Comparison of ENCODE assay signal across 26 cellular contexts in the genomic region with DNA sequence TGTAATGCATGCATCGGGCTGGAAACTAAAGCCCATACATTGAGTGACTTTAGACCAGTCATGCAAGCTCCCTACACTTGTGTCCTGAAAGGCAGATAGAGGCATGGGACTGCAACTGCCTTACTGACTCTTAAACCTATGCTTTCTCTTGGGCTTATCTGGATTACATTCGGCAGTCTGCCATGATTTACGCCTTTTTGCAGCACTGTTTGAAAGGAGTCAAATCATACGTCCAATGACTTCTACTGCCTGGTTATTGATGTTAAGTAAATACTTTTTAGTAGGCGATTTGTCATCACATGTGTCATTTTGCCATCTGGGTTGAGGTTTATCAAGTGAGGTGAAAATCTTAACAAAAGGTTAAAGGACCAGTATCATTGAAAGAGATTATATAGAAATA. TPM values are rescaled to one million over a fixed set of nuclear protein-coding genes. Genes with fewer than 3 reads are reported as not detected.
DNase-seq lines count a peak whose midpoint lies in the region; ATAC-seq and TF ChIP-seq lines count a peak whose summit lies in the region.
"Had no signal": no experiment of that assay in that cellular context is flagged by ENCODE, and none has a peak within 500 bp of the region (broad histone marks: within the 10 kb centered on the region; RNA-seq: fewer than 3 reads in every experiment).

No MANE protein-coding gene starts in this region.

- peak overlapping the region; percentile 8; the same call in 1 of the 2 replicates for H3K27ac ChIP-seq in ACC112 (ENCODE audit: low read depth, low read length)
- peak overlapping the region; percentile 13 for H3K27ac ChIP-seq in HUES48 (ENCODE audit: low read depth, low read length)
- peak overlapping the region; percentile 82 for H3K27ac ChIP-seq in brain microvascular endothelial cell
- peak overlapping the region; percentile 45 for H3K27ac ChIP-seq in neuronal stem cell (replicated peaks; ENCODE audit: low read length)
- H3K27ac ChIP-seq: HL-60, RWPE1 had no signal

- DNase-seq in brain microvascular endothelial cell (no peak), neuronal stem cell (ENCODE audit: low spot score) (no peak), Ammon's horn (ENCODE audit: low spot score) (no peak), kidney tubule cell (ENCODE audit: low spot score) (no peak)
- DNase-seq: BE2C; CD8-positive, alpha-beta memory T cell; DMS79 treated with DMSO at 0.1 percent for 48 hours; GF-D8; GOT3; HCEC 1CT; Karpas-422; NCI-H1092; NCI-H1417 treated with DMSO at 0.1 percent for 48 hours; NCI-H1694 treated with DMSO at 0.1 percent for 48 hours; NCI-H2081; NCI-H2227 treated with DMSO at 0.1 percent for 48 hours; NCI-H526 treated with DMSO at 0.1 percent for 48 hours; SIG-M5; SK-N-SH had no signal

- no peak for ATAC-seq in HG02870 (IDR thresholded peaks at IDR 0.05; ENCODE audit: unreplicated experiment)
- ATAC-seq: Panc1 had no signal

- H2AK5ac ChIP-seq in neuronal stem cell (ENCODE audit: low read depth, low read length) = no peak overlapping the region

- H2AFZ ChIP-seq in ACC112 (ENCODE audit: low read length, unreplicated experiment) = no peak overlapping the region
- no peak overlapping the region for H2AFZ ChIP-seq in neuronal stem cell (ENCODE audit: low read length)

- no peak overlapping the region for H3K18ac ChIP-seq in neuronal stem cell (ENCODE audit: low read length)

- H3K27me3 ChIP-seq in ACC112 (ENCODE audit: insufficient read depth, low read length) = no peaks in the 10 kb centered on the region
- H3K27me3 ChIP-seq in HUES48 (ENCODE audit: control insufficient read depth, insufficient read depth, low read length) = no peaks in the 10 kb centered on the region
- no peaks in the 10 kb centered on the region for H3K27me3 ChIP-seq in brain microvascular endothelial cell (replicated peaks)
- no peaks in the 10 kb centered on the region for H3K27me3 ChIP-seq in neuronal stem cell (ENCODE audit: control insufficient read depth in 3 of 3, insufficient read depth in 3 of 3, low read depth in 1 of 3, low read length in 3 of 3)
- H3K27me3 ChIP-seq: BE2C had no signal

- H3K23ac ChIP-seq in neuronal stem cell (ENCODE audit: low read depth, low read length, poor library complexity) = no peak overlapping the region

- H3K4me3 ChIP-seq in ACC112 (ENCODE audit: low read depth, low read length) (no peak overlapping the region), HUES48 (ENCODE audit: low read depth, low read length) (no peak overlapping the region), brain microvascular endothelial cell (ENCODE audit: low read depth, low read length) (no peak overlapping the region), neuronal stem cell (ENCODE audit: low read length in 2 of 2) (no peak overlapping the region)

- no peak overlapping the region for H3K4me2 ChIP-seq in neuronal stem cell (ENCODE audit: insufficient read depth, low read length, poor library complexity, severe bottlenecking)
- H3K4me2 ChIP-seq: SK-N-SH had no signal

- no peak overlapping the region for H3K9ac ChIP-seq in HUES48 (ENCODE audit: low read depth, low read length)
- no peak overlapping the region for H3K9ac ChIP-seq in neuronal stem cell (ENCODE audit: low read depth, low read length, poor library complexity)
- H3K9ac ChIP-seq: SK-N-SH had no signal

- H2BK120ac ChIP-seq in neuronal stem cell (ENCODE audit: low read depth, low read length) = no peak overlapping the region

- H3K4me1 ChIP-seq in ACC112 (ENCODE audit: control insufficient read depth, insufficient read depth, low read length, unreplicated experiment) = peaks cover 46% of the 10 kb centered on the region
- peaks cover 25% of the 10 kb centered on the region for H3K4me1 ChIP-seq in HUES48 (ENCODE audit: control insufficient read depth, insufficient read depth, low read length)
- H3K4me1 ChIP-seq in neuronal stem cell (ENCODE audit: control insufficient read depth in 2 of 2, insufficient read depth in 1 of 2, low read depth in 1 of 2, low read length in 2 of 2) = peaks cover 9 to 10% of the 10 kb centered on the region in 2 donors

- H3K9me3 ChIP-seq in HUES48 (ENCODE audit: control insufficient read depth, insufficient read depth, low read length) (no peaks in the 10 kb centered on the region), neuronal stem cell (replicated peaks in 1 of 2; ENCODE audit: control insufficient read depth in 2 of 2, insufficient read depth in 1 of 2, low read depth in 1 of 2, low read length in 2 of 2) (peaks cover 0 to 9% of the 10 kb centered on the region in 2 donors)
- H3K9me3 ChIP-seq: BE2C, SK-N-SH had no signal

- no peak overlapping the region for H3K14ac ChIP-seq in neuronal stem cell (ENCODE audit: low read length)

- no CpG with 5 or more reads among the region's 5 CpGs for WGBS in neuronal stem cell (ENCODE audit: extremely low coverage in 2 of 2, insufficient read length in 2 of 2, insufficient replicate concordance in 1 of 2), 2 donors

- in situ Hi-C loops in brain microvascular endothelial cell (cut with HindIII; ENCODE audit: low pct_ligation_motif_present, low sequenced_read_pairs) = no loop called here

- TF ChIP-seq CTCF in brain microvascular endothelial cell (IDR thresholded peaks at IDR 0.05; ENCODE audit: low read depth, low read length, missing control alignments) = no peak

- no peaks in the 10 kb centered on the region for H3K79me1 ChIP-seq in neuronal stem cell (ENCODE audit: low read depth, low read length)

- H2BK15ac ChIP-seq in neuronal stem cell (ENCODE audit: low read length) = no peak overlapping the region

- H3K36me3 ChIP-seq in ACC112 (ENCODE audit: insufficient read depth, low read length) (no peaks in the 10 kb centered on the region), HUES48 (ENCODE audit: control insufficient read depth, insufficient read depth, low read length) (no peaks in the 10 kb centered on the region), brain microvascular endothelial cell (replicated peaks) (no peaks in the 10 kb centered on the region), neuronal stem cell (replicated peaks in 1 of 2; ENCODE audit: control insufficient read depth in 2 of 2, insufficient read depth in 2 of 2, low read length in 2 of 2) (peaks cover 0 to 17% of the 10 kb centered on the region in 2 donors)
- H3K36me3 ChIP-seq: BE2C had no signal

- H3K4ac ChIP-seq in neuronal stem cell (ENCODE audit: low read length) = no peak overlapping the region

- H2BK5ac ChIP-seq in neuronal stem cell (ENCODE audit: low read length) = no peak overlapping the region

- H3K79me2 ChIP-seq in ACC112 (ENCODE audit: control insufficient read depth, insufficient read depth, low read length, unreplicated experiment) = no peaks in the 10 kb centered on the region

- H4K91ac ChIP-seq in neuronal stem cell (ENCODE audit: low read depth, low read length, poor library complexity) = no peak overlapping the region

- H2BK12ac ChIP-seq in neuronal stem cell (ENCODE audit: low read length) = no peak overlapping the region

- H4K8ac ChIP-seq in neuronal stem cell (ENCODE audit: low read depth, low read length) = no peak overlapping the region

RNA-seq across cellular contexts. Expression of a gene that starts 31.5 kb away (rescaled TPM):
- polyA plus RNA-seq in neuronal stem cell (2013, experiment 1 of 2) = 79.5 TPM
- polyA plus RNA-seq in neuronal stem cell (2013, experiment 2 of 2) = 78.3 TPM
- polyA plus RNA-seq: CD14-positive monocyte; CD8-positive, alpha-beta memory T cell had no signal

Comparison
In these comparisons a context has a peak if more than half of its experiments do, and no peak if none do; other contexts are left out.
1. H3K27ac ChIP-seq: peak in every context shown above with its lines; median percentile 82 in brain microvascular endothelial cell; 45 in neuronal stem cell; 13 in HUES48; 8 in ACC112.